10 cellular contexts compared by ENCODE assay signal in genomic region chr16:30011505-30012480, GRCh38. TPM values are rescaled to one million over a fixed set of nuclear protein-coding genes. Genes with fewer than 3 reads are reported as not detected.
A peak's percentile ranks its signal among the peaks of the same experiment; 100 is the strongest.
DNase-seq lines count a peak whose midpoint lies in the region; ATAC-seq and TF ChIP-seq lines count a peak whose summit lies in the region.
"Had no signal": no experiment of that assay in that cellular context is flagged by ENCODE, and none has a peak within 500 bp of the region (broad histone marks: within the 10 kb centered on the region; RNA-seq: fewer than 3 reads in every experiment).

No MANE protein-coding gene starts in this region.

- CTCF ChIA-PET in BJ (lab: Yijun Ruan, JAX) = interaction anchor here (1.0 to 1.4 kb wide), 2 partner anchors 9 to 12 kb away, joined by 3 to 6 read pairs; no protein-coding TSS in a partner anchor

- H3K4me1 ChIP-seq in breast epithelium = peaks cover 9 to 13% of the 10 kb centered on the region in 2 donors

- peaks cover 18% of the 10 kb centered on the region for H3K4me1 Mint-ChIP-seq in nephron progenitor cell

- H3K9me3 Mint-ChIP-seq in nephron progenitor cell = no peaks in the 10 kb centered on the region

- no peaks in the 10 kb centered on the region for H3K9me3 ChIP-seq in breast epithelium

- H3K27me3 ChIP-seq in BJ (ENCODE audit: control insufficient read depth, insufficient read depth, low read length) = peaks cover 11% of the 10 kb centered on the region
- no peaks in the 10 kb centered on the region for H3K27me3 ChIP-seq in HL-60 (ENCODE audit: insufficient read depth, poor library complexity, severe bottlenecking)
- peaks cover 10 to 25% of the 10 kb centered on the region in 2 donors for H3K27me3 ChIP-seq in breast epithelium

- H3K36me3 Mint-ChIP-seq in nephron progenitor cell (ENCODE audit: low read depth) = no peaks in the 10 kb centered on the region

- DNase-seq in BJ (ENCODE audit: low read depth) (no peak), HL-60 (ENCODE audit: low read depth in 1 of 2, low spot score in 1 of 2) (no peak), breast epithelium (ENCODE audit: low spot score in 2 of 2) (no peak), nephron progenitor cell (no peak), NCI-H1092 treated with DMSO at 0.1 percent for 48 hours (lab: John Stamatoyannopoulos, UW) (no peak), MV-4-11 (lab: John Stamatoyannopoulos, UW) (no peak)
- DNase-seq: cortex of kidney had no signal

- TF ChIP-seq CTCF in BJ (IDR thresholded peaks at IDR 0.05; ENCODE audit: insufficient read depth, low read depth, low read length) = no peak
- no peak for TF ChIP-seq CTCF in HL-60 (IDR thresholded peaks at IDR 0.05; ENCODE audit: insufficient read depth, low read length)
- TF ChIP-seq CTCF in breast epithelium (IDR thresholded peaks at IDR 0.05) = no peak
- no peak for TF ChIP-seq CTCF in nephron progenitor cell (IDR thresholded peaks at IDR 0.05)

- no peak overlapping the region for H3K27ac Mint-ChIP-seq in nephron progenitor cell

- TF ChIP-seq POLR2A in breast epithelium (IDR thresholded peaks at IDR 0.05) = no peak

- intact Hi-C loops in breast epithelium (cut with DNase I; ENCODE audit: low total_unique reads) = loop anchor here (10.0 kb wide), 2 partner anchors 147 to 317 kb away; partner anchors contain the start of gene CDIPT

- H3K36me3 ChIP-seq in BJ (ENCODE audit: control insufficient read depth, insufficient read depth, low read length) = no peaks in the 10 kb centered on the region
- no peaks in the 10 kb centered on the region for H3K36me3 ChIP-seq in breast epithelium

- POLR2A ChIA-PET in BJ (lab: Charles Lee) = interaction anchor here (0.7 kb wide), 1 partner anchor 54 kb away, joined by 33 read pairs; the partner anchor contains the start of gene ALDOA

- H3K27ac ChIP-seq in HL-60 (replicated peaks) = no peak overlapping the region
- no peak overlapping the region for H3K27ac ChIP-seq in breast epithelium

- ATAC-seq in HG03097 (IDR thresholded peaks at IDR 0.05; ENCODE audit: low FRiP score, unreplicated experiment) (no peak), GM21423 (IDR thresholded peaks at IDR 0.05; ENCODE audit: unreplicated experiment) (no peak)

- H3K4me3 ChIP-seq in BJ (ENCODE audit: low read depth, low read length) = peak overlapping the region; percentile 51
- H3K4me3 ChIP-seq in HL-60 (replicated peaks; ENCODE audit: insufficient read depth, low read length) = peak overlapping the region; percentile 64
- H3K4me3 ChIP-seq in breast epithelium = peak overlapping the region; percentile 22 to 73 (median 52)

- peaks cover 64% of the 10 kb centered on the region for H3K27me3 Mint-ChIP-seq in nephron progenitor cell (ENCODE audit: low read depth, poor library complexity)

- H3K4me3 Mint-ChIP-seq in nephron progenitor cell = peak overlapping the region; percentile 80

RNA-seq across cellular contexts. Expression of gene DOC2A, which starts 1.0 kb away (rescaled TPM):
- polyA plus RNA-seq in BJ (2011; rRNA removed) = 0.26 and 0.64 TPM in 2 replicates
- polyA minus RNA-seq in BJ (2011; rRNA and poly(A)+ RNA removed) = not detected in 2 replicates
- total RNA-seq in breast epithelium = 1 to 10 TPM in 2 of 3 donors, under 1 TPM in 1; 0.48 to 4.5 (median 2.3) TPM

RNA-seq across cellular contexts. Expression of gene C16orf92, which starts 11.2 kb away (rescaled TPM):
- not detected in 2 replicates for polyA plus RNA-seq in BJ (2011; rRNA removed)
- not detected in 2 replicates for polyA minus RNA-seq in BJ (2011; rRNA and poly(A)+ RNA removed)
- total RNA-seq in breast epithelium = not detected
- total RNA-seq: M059J had no signal

RNA-seq across cellular contexts. Expression of gene INO80E, which starts 15.8 kb away (rescaled TPM):
- 34.5 and 35.6 TPM in 2 replicates for polyA plus RNA-seq in BJ (2011; rRNA removed)
- polyA minus RNA-seq in BJ (2011; rRNA and poly(A)+ RNA removed) = 7.3 and 8.0 TPM in 2 replicates
- 10 to 100 TPM; 31.8 to 39.7 (median 38.6) TPM for total RNA-seq in breast epithelium

RNA-seq across cellular contexts. Expression of gene HIRIP3, which starts 16.4 kb away (rescaled TPM):
- 7.7 and 9.6 TPM in 2 replicates for polyA plus RNA-seq in BJ (2011; rRNA removed)
- polyA minus RNA-seq in BJ (2011; rRNA and poly(A)+ RNA removed) = 3.3 and 4.5 TPM in 2 replicates
- total RNA-seq in breast epithelium = 10 to 100 TPM; 10.5 to 18.2 (median 15.5) TPM

RNA-seq across cellular contexts. Expression of gene TLCD3B, which starts 19.3 kb away (rescaled TPM):
- 0.06 and 0.13 TPM in 2 replicates for polyA plus RNA-seq in BJ (2011; rRNA removed)
- polyA minus RNA-seq in BJ (2011; rRNA and poly(A)+ RNA removed) = not detected in 2 replicates
- under 1 TPM in 1 of 3 donors, not detected in 2; 0.29 TPM for total RNA-seq in breast epithelium
